Comparison of ENCODE assay signal across 13 cellular contexts in the genomic region with DNA sequence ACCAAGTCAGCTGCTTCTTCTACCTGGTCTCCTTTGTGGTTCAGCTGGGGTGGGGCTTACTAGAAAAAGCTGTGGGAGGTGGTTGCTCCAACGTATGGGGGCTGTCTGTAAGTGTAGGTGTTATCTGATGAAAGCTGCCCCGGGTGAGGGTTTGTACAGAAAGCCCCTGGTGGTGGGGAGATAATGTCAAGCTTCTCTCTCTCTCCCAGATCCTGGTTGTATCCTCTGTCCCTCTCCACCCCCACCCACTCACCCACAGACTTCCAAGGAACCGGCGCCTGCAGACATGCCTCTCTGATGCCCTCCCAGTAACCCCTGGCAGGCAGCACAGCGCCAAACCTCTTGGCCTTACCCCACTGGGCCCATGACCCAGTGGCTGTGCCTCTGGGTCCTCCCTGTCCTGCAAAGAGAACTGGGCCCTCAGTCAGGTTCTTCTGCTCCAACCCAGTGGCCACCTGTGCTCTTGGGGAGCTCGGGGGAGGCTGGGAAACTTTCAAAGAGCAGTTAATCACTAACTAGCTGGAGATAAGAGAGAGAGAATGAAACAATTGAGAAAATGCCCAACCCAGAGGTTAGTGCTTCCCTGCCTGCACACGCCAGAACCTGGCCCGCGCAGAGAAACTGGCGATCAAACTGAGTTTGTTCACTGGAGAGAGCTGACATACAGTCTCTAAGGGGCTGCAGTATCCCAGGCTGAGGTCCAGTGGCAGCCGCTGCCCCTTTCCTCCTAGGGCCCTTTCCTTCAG. TPM values are rescaled to one million over a fixed set of nuclear protein-coding genes. Genes with fewer than 3 reads are reported as not detected.
DNase-seq lines count a peak whose midpoint lies in the region; ATAC-seq and TF ChIP-seq lines count a peak whose summit lies in the region.
"Had no signal": no experiment of that assay in that cellular context is flagged by ENCODE, and none has a peak within 500 bp of the region (broad histone marks: within the 10 kb centered on the region; RNA-seq: fewer than 3 reads in every experiment).

No MANE protein-coding gene starts in this region.

- BruUV-seq in Panc1 (replicated peaks; lab: Mats Ljungman, UMichigan), result no TSS peak

- CTCF ChIA-PET in Panc1 (lab: Charles Lee), result no interaction called here

- no peak overlapping the region for H3K4me3 ChIP-seq in Panc1 (ENCODE audit: low read depth in 2 of 2, low read length in 2 of 2)

- TF ChIP-seq CTCF in Panc1 (IDR thresholded peaks at IDR 0.05), result no peak

- DNase-seq in Daoy (ENCODE audit: low read depth), result peak; percentile 61
- DNase-seq in Panc1 (ENCODE audit: low read depth, low spot score), result no peak
- peak; percentile 90 for DNase-seq in glomerular visceral epithelial cell (ENCODE audit: extremely low spot score)
- DNase-seq in renal cortical epithelial cell (ENCODE audit: low read depth), result peak; percentile 72
- no peak for DNase-seq in SKM-1 (lab: John Stamatoyannopoulos, UW; ENCODE audit: unreplicated experiment)
- DNase-seq in Kasumi-1 (lab: John Stamatoyannopoulos, UW), result no peak
- no peak for DNase-seq in SHP77 treated with DMSO at 0.1 percent for 48 hours (lab: John Stamatoyannopoulos, UW)
- DNase-seq in H4 (ENCODE audit: low spot score), result no peak
- DNase-seq: activated effector memory CD4-positive, alpha-beta T cell treated with Interleukin-2 at 50 U/mL for 16 hours; NCI-H2029 treated with DMSO at 0.1 percent for 48 hours; stimulated activated naive CD4-positive, alpha-beta T cell treated with Interleukin-2 at 50 U/mL for 16 hours; T-helper 1 cell had no signal

- in situ Hi-C loops in Panc1 (cut with HindIII; ENCODE audit: low pct_unique_long_range_greater_than_20kb, low sequenced_read_pairs), result no loop called here

- no peaks in the 10 kb centered on the region for H3K9me3 ChIP-seq in Panc1 (ENCODE audit: control insufficient read depth, insufficient read depth, low read depth, low read length)
- H3K9me3 ChIP-seq: neutrophil had no signal

- POLR2A ChIA-PET in Panc1 (lab: Charles Lee), result no interaction called here

- intact Hi-C loops in Panc1 (cut with micrococcal nuclease; ENCODE audit: unreplicated experiment), result no loop called here

- H3K36me3 ChIP-seq in Panc1 (ENCODE audit: control insufficient read depth, insufficient read depth, low read length), result no peaks in the 10 kb centered on the region
- H3K36me3 ChIP-seq: neutrophil had no signal

- H3K27ac ChIP-seq in Panc1 (ENCODE audit: low read length), result peak overlapping the region; percentile 21; the same call in 1 of the 2 replicates
- H3K27ac ChIP-seq: neutrophil had no signal

- ATAC-seq in Panc1, result peak; percentile 60

- no peaks in the 10 kb centered on the region for H3K27me3 ChIP-seq in Panc1 (ENCODE audit: control insufficient read depth, insufficient read depth, low read length)

- H3K4me1 ChIP-seq in Panc1 (ENCODE audit: control insufficient read depth, insufficient read depth, low read length), result no peaks in the 10 kb centered on the region; the same call in 1 of the 2 replicates

RNA-seq across cellular contexts. Expression of a gene that starts 20.4 kb away (rescaled TPM):
- total RNA-seq in Daoy (2014; rRNA removed; shearing (Covaris generic)), result 0.57 and 1.1 TPM in 2 replicates
- total RNA-seq in Panc1 (2021; ENCODE audit: unreplicated experiment), result 0.51 TPM
- 0.17 TPM for polyA plus RNA-seq in Panc1 (2012; ENCODE audit: insufficient read length)
- 43.7 and 158 TPM in 2 replicates for total RNA-seq in renal cortical epithelial cell
- total RNA-seq in H4 (2014; rRNA removed; shearing (Covaris generic)), result not detected in 2 replicates

Comparison
In these comparisons a context has a peak if more than half of its experiments do, and no peak if none do; other contexts are left out.
1. DNase-seq: peak in Daoy (single experiment), glomerular visceral epithelial cell (single experiment) and renal cortical epithelial cell (single experiment); none in Panc1 (single experiment), SKM-1 (single experiment), Kasumi-1 (0 of 2), SHP77 treated with DMSO at 0.1 percent for 48 hours (single experiment) and H4 (single experiment).
2. RNA of a gene that starts 20.4 kb away (total RNA-seq): 43.7 to 158 TPM in renal cortical epithelial cell; 0.57 to 1.1 TPM in Daoy, 0.51 TPM in Panc1 (single experiment) and not detected in H4; every median in the first group is over 10 times any median in the second.